ENCODE assay signal across 1 cellular context in the genomic region with DNA sequence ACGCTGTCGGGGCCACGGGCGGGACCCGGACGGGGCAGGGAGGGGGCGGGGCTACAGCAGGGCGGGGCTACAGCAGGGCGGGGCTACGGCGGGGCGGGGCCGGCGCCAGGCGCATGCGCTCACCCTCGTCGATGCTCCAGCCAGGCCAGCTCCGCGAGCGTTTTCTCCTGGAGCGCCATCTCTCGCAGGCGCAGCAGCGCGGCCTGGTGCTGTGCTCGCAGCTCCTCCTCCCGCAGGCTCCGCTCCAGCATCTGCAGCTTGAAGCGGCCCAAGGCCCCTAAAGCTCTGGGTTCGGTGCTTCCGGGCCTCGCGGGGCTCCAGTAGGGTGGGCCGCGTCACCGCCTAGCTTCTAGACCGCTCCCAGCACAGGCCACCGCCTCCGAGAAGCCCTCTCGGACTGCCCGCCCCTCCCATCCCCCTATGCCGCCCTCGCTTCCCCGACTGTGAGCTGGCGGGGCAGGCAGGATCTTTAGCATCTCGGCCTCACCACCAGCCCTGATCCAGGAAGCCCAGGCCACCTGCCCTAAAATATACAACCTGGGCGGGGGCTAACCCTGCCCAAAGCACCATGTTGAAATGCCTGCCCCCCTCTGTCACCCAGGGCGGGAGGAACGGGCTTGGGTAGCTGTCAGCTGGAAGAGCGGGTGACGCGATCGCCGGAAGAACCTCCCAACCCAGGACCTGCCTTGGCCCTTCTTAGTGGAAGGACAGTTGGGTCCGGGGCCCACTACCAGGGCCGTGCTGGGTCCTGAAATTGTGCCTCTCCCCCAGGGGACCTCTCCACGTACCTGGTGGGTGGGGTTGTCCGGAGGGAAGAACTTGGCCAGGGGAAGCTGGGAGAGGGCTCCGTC.
TF ChIP-seq lines count a peak whose summit lies in the region.

No MANE protein-coding gene starts in this region.

TF ChIP-seq in K562, 482 proteins besides CTCF, POLR2A, EP300 and RAD21 (continues in another document):
- no peak for TF ChIP-seq ZNF76 (CRISPR knock-in tag; IDR thresholded peaks at IDR 0.05; ENCODE audit: borderline replicate concordance)
- no peak for TF ChIP-seq ZNF668 (CRISPR knock-in tag; IDR thresholded peaks at IDR 0.05)
- TF ChIP-seq, protein P1, sequence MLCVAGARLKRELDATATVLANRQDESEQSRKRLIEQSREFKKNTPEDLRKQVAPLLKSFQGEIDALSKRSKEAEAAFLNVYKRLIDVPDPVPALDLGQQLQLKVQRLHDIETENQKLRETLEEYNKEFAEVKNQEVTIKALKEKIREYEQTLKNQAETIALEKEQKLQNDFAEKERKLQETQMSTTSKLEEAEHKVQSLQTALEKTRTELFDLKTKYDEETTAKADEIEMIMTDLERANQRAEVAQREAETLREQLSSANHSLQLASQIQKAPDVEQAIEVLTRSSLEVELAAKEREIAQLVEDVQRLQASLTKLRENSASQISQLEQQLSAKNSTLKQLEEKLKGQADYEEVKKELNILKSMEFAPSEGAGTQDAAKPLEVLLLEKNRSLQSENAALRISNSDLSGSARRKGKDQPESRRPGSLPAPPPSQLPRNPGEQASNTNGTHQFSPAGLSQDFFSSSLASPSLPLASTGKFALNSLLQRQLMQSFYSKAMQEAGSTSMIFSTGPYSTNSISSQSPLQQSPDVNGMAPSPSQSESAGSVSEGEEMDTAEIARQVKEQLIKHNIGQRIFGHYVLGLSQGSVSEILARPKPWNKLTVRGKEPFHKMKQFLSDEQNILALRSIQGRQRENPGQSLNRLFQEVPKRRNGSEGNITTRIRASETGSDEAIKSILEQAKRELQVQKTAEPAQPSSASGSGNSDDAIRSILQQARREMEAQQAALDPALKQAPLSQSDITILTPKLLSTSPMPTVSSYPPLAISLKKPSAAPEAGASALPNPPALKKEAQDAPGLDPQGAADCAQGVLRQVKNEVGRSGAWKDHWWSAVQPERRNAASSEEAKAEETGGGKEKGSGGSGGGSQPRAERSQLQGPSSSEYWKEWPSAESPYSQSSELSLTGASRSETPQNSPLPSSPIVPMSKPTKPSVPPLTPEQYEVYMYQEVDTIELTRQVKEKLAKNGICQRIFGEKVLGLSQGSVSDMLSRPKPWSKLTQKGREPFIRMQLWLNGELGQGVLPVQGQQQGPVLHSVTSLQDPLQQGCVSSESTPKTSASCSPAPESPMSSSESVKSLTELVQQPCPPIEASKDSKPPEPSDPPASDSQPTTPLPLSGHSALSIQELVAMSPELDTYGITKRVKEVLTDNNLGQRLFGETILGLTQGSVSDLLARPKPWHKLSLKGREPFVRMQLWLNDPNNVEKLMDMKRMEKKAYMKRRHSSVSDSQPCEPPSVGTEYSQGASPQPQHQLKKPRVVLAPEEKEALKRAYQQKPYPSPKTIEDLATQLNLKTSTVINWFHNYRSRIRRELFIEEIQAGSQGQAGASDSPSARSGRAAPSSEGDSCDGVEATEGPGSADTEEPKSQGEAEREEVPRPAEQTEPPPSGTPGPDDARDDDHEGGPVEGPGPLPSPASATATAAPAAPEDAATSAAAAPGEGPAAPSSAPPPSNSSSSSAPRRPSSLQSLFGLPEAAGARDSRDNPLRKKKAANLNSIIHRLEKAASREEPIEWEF (CRISPR knock-in tag; IDR thresholded peaks at IDR 0.05): no peak
- no peak for TF ChIP-seq ZNF134 (CRISPR knock-in tag; conservative IDR thresholded peaks at IDR 0.05)
- peak; percentile 16 for TF ChIP-seq TBP (optimal IDR thresholded peaks at IDR 0.05; ENCODE audit: low read depth, low read length)
- TF ChIP-seq, protein P2, sequence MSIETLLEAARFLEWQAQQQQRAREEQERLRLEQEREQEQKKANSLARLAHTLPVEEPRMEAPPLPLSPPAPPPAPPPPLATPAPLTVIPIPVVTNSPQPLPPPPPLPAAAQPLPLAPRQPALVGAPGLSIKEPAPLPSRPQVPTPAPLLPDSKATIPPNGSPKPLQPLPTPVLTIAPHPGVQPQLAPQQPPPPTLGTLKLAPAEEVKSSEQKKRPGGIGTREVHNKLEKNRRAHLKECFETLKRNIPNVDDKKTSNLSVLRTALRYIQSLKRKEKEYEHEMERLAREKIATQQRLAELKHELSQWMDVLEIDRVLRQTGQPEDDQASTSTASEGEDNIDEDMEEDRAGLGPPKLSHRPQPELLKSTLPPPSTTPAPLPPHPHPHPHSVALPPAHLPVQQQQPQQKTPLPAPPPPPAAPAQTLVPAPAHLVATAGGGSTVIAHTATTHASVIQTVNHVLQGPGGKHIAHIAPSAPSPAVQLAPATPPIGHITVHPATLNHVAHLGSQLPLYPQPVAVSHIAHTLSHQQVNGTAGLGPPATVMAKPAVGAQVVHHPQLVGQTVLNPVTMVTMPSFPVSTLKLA (conservative IDR thresholded peaks at IDR 0.05): 0 out of 4 replicates have a peak, but pooled peaks of 1 of the 2 experiments have one; percentile 3
- TF ChIP-seq, protein P3, sequence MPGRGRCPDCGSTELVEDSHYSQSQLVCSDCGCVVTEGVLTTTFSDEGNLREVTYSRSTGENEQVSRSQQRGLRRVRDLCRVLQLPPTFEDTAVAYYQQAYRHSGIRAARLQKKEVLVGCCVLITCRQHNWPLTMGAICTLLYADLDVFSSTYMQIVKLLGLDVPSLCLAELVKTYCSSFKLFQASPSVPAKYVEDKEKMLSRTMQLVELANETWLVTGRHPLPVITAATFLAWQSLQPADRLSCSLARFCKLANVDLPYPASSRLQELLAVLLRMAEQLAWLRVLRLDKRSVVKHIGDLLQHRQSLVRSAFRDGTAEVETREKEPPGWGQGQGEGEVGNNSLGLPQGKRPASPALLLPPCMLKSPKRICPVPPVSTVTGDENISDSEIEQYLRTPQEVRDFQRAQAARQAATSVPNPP (IDR thresholded peaks at IDR 0.05; ENCODE audit: borderline replicate concordance, insufficient read depth, insufficient read length): no peak
- TF ChIP-seq PML (IDR thresholded peaks at IDR 0.05; ENCODE audit: low read length): no peak
- TF ChIP-seq SMC3 (conservative IDR thresholded peaks at IDR 0.05; ENCODE audit: insufficient read depth, low read depth, low read length): 0 out of 2 replicates have a peak, but pooled peaks have one; percentile 17
- TF ChIP-seq, protein P4, sequence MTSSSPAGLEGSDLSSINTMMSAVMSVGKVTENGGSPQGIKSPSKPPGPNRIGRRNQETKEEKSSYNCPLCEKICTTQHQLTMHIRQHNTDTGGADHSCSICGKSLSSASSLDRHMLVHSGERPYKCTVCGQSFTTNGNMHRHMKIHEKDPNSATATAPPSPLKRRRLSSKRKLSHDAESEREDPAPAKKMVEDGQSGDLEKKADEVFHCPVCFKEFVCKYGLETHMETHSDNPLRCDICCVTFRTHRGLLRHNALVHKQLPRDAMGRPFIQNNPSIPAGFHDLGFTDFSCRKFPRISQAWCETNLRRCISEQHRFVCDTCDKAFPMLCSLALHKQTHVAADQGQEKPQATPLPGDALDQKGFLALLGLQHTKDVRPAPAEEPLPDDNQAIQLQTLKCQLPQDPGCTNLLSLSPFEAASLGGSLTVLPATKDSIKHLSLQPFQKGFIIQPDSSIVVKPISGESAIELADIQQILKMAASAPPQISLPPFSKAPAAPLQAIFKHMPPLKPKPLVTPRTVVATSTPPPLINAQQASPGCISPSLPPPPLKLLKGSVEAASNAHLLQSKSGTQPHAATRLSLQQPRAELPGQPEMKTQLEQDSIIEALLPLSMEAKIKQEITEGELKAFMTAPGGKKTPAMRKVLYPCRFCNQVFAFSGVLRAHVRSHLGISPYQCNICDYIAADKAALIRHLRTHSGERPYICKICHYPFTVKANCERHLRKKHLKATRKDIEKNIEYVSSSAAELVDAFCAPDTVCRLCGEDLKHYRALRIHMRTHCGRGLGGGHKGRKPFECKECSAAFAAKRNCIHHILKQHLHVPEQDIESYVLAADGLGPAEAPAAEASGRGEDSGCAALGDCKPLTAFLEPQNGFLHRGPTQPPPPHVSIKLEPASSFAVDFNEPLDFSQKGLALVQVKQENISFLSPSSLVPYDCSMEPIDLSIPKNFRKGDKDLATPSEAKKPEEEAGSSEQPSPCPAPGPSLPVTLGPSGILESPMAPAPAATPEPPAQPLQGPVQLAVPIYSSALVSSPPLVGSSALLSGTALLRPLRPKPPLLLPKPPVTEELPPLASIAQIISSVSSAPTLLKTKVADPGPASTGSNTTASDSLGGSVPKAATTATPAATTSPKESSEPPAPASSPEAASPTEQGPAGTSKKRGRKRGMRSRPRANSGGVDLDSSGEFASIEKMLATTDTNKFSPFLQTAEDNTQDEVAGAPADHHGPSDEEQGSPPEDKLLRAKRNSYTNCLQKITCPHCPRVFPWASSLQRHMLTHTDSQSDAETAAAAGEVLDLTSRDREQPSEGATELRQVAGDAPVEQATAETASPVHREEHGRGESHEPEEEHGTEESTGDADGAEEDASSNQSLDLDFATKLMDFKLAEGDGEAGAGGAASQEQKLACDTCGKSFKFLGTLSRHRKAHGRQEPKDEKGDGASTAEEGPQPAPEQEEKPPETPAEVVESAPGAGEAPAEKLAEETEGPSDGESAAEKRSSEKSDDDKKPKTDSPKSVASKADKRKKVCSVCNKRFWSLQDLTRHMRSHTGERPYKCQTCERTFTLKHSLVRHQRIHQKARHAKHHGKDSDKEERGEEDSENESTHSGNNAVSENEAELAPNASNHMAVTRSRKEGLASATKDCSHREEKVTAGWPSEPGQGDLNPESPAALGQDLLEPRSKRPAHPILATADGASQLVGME (CRISPR knock-in tag; IDR thresholded peaks at IDR 0.05): 0 out of 2 replicates have a peak, but pooled peaks have one; percentile 18
- TF ChIP-seq MYC (IDR thresholded peaks at IDR 0.05; ENCODE audit: low read depth, low read length): peak; percentile 52; the same call in 1 of the 2 replicates
- TF ChIP-seq MYC (CRISPR knock-in tag; IDR thresholded peaks at IDR 0.05; ENCODE audit: borderline replicate concordance, low read depth): no peak
- no peak for TF ChIP-seq ZC3H11A (IDR thresholded peaks at IDR 0.05; ENCODE audit: low read depth, low read length)
- peak; percentile 75; the same call in 1 of the 2 replicates for TF ChIP-seq PTBP1 (IDR thresholded peaks at IDR 0.05; ENCODE audit: low read depth, low read length)
- TF ChIP-seq MXI1 (IDR thresholded peaks at IDR 0.05; ENCODE audit: low read depth, low read length): no peak
- TF ChIP-seq, protein P5, sequence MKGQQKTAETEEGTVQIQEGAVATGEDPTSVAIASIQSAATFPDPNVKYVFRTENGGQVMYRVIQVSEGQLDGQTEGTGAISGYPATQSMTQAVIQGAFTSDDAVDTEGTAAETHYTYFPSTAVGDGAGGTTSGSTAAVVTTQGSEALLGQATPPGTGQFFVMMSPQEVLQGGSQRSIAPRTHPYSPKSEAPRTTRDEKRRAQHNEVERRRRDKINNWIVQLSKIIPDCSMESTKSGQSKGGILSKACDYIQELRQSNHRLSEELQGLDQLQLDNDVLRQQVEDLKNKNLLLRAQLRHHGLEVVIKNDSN (CRISPR knock-in tag; IDR thresholded peaks at IDR 0.05): peak; percentile 39; the same call in 1 of the 2 replicates
- TF ChIP-seq, protein P6, sequence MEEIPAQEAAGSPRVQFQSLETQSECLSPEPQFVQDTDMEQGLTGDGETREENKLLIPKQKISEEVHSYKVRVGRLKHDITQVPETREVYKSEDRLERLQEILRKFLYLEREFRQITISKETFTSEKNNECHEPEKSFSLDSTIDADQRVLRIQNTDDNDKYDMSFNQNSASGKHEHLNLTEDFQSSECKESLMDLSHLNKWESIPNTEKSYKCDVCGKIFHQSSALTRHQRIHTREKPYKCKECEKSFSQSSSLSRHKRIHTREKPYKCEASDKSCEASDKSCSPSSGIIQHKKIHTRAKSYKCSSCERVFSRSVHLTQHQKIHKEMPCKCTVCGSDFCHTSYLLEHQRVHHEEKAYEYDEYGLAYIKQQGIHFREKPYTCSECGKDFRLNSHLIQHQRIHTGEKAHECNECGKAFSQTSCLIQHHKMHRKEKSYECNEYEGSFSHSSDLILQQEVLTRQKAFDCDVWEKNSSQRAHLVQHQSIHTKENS (CRISPR knock-in tag; IDR thresholded peaks at IDR 0.05): no peak
- TF ChIP-seq, protein P7, sequence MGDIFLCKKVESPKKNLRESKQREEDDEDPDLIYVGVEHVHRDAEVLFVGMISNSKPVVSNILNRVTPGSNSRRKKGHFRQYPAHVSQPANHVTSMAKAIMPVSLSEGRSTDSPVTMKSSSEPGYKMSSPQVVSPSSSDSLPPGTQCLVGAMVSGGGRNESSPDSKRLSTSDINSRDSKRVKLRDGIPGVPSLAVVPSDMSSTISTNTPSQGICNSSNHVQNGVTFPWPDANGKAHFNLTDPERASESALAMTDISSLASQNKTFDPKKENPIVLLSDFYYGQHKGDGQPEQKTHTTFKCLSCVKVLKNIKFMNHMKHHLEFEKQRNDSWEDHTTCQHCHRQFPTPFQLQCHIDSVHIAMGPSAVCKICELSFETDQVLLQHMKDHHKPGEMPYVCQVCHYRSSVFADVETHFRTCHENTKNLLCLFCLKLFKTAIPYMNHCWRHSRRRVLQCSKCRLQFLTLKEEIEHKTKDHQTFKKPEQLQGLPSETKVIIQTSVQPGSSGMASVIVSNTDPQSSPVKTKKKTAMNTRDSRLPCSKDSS (IDR thresholded peaks at IDR 0.05; ENCODE audit: low read depth, partially characterized antibody): no peak
- TF ChIP-seq RB1 (IDR thresholded peaks at IDR 0.05; ENCODE audit: low read depth): 0 out of 2 replicates have a peak, but pooled peaks have one; percentile 40
- no peak for TF ChIP-seq MYBL2 (IDR thresholded peaks at IDR 0.05; ENCODE audit: low read depth)
- TF ChIP-seq MYBL2 (CRISPR knock-in tag; IDR thresholded peaks at IDR 0.05; ENCODE audit: borderline replicate concordance): no peak
- TF ChIP-seq, protein P8, sequence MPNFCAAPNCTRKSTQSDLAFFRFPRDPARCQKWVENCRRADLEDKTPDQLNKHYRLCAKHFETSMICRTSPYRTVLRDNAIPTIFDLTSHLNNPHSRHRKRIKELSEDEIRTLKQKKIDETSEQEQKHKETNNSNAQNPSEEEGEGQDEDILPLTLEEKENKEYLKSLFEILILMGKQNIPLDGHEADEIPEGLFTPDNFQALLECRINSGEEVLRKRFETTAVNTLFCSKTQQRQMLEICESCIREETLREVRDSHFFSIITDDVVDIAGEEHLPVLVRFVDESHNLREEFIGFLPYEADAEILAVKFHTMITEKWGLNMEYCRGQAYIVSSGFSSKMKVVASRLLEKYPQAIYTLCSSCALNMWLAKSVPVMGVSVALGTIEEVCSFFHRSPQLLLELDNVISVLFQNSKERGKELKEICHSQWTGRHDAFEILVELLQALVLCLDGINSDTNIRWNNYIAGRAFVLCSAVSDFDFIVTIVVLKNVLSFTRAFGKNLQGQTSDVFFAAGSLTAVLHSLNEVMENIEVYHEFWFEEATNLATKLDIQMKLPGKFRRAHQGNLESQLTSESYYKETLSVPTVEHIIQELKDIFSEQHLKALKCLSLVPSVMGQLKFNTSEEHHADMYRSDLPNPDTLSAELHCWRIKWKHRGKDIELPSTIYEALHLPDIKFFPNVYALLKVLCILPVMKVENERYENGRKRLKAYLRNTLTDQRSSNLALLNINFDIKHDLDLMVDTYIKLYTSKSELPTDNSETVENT (CRISPR knock-in tag; IDR thresholded peaks at IDR 0.05): 0 out of 2 replicates have a peak, but pooled peaks have one; percentile 49
- no peak for TF ChIP-seq PHF20 (IDR thresholded peaks at IDR 0.05; ENCODE audit: partially characterized antibody)
- no peak for TF ChIP-seq CEBPB (tag; IDR thresholded peaks at IDR 0.05)
- no peak for TF ChIP-seq ELF2 (CRISPR knock-in tag; IDR thresholded peaks at IDR 0.05)
- peak; percentile 70 for TF ChIP-seq RBFOX2 (IDR thresholded peaks at IDR 0.05; ENCODE audit: low read depth, low read length)
- TF ChIP-seq ZKSCAN1 (IDR thresholded peaks at IDR 0.05; ENCODE audit: low read depth, low read length): 0 out of 2 replicates have a peak, but pooled peaks have one; percentile 21
- no peak for TF ChIP-seq MED1 (CRISPR knock-in tag; IDR thresholded peaks at IDR 0.05; ENCODE audit: borderline replicate concordance)
